In genomic region chr13:36134632-36135031, GRCh38 we compare ENCODE assay signal across 35 cellular contexts. TPM values are rescaled to one million over a fixed set of nuclear protein-coding genes. Genes with fewer than 3 reads are reported as not detected.
"Had no signal": no experiment of that assay in that cellular context is flagged by ENCODE, and none has a peak within 500 bp of the region (broad histone marks: within the 10 kb centered on the region; RNA-seq: fewer than 3 reads in every experiment).

No MANE protein-coding gene starts in this region.

- H3K4me3 Mint-ChIP-seq: activated B cell treated with CpG ODN at 0.5 μM for 24 hours; activated CD8-positive, alpha-beta T cell treated with anti-CD3 and anti-CD28 coated beads for 36 hours; activated naive CD4-positive, alpha-beta T cell treated with anti-CD3 and anti-CD28 coated beads for 36 hours; activated naive CD4-positive, alpha-beta T cell treated with anti-CD3 and anti-CD28 coated beads, Interleukin-2, amount 50 U/mL, for 24 hours; activated naive CD8-positive, alpha-beta T cell treated with anti-CD3 and anti-CD28 coated beads for 36 hours; activated naive CD8-positive, alpha-beta T cell treated with anti-CD3 and anti-CD28 coated beads, Interleukin-2, amount 50 U/mL, for 24 hours; activated T-helper 1 cell treated with anti-CD3 and anti-CD28 coated beads, Interleukin-12 subunit alpha, Interleukin-12 subunit beta, Interleukin-2, Interleukin-4 antibody, amounts not matched to agents 30 ng/mL and 10 ng/mL and 1 ng/mL, durations not matched to agents 14 hours and 24 hours and 36 hours; dendritic cell treated with granulocyte-macrophage colony-stimulating factor and Interleukin-4, amounts not matched to agents 40 ng/mL and 50 ng/mL, for 4 days; endodermal cell; T-helper 17 cell; T-helper 2 cell treated with Interferon-gamma antibody and Interleukin-4, amounts not matched to agents 5 μg/mL and 100 μg/mL, for 36 hours had no signal

- H3K27ac Mint-ChIP-seq: activated B cell treated with CpG ODN at 0.5 μM for 24 hours; activated CD8-positive, alpha-beta T cell treated with anti-CD3 and anti-CD28 coated beads for 36 hours; activated naive CD4-positive, alpha-beta T cell treated with anti-CD3 and anti-CD28 coated beads for 36 hours; activated naive CD4-positive, alpha-beta T cell treated with anti-CD3 and anti-CD28 coated beads, Interleukin-2, amount 50 U/mL, for 24 hours; activated naive CD8-positive, alpha-beta T cell treated with anti-CD3 and anti-CD28 coated beads for 36 hours; activated naive CD8-positive, alpha-beta T cell treated with anti-CD3 and anti-CD28 coated beads, Interleukin-2, amount 50 U/mL, for 24 hours; activated T-helper 1 cell treated with anti-CD3 and anti-CD28 coated beads, Interleukin-12 subunit alpha, Interleukin-12 subunit beta, Interleukin-2, Interleukin-4 antibody, amounts not matched to agents 30 ng/mL and 10 ng/mL and 1 ng/mL, durations not matched to agents 14 hours and 24 hours and 36 hours; activated T-helper 2 cell treated with anti-CD3 and anti-CD28 coated beads, Interferon-gamma antibody, Interleukin-2, Interleukin-4, amounts not matched to agents 10 μg/mL and 5 μg/mL and 100 μg/mL, durations not matched to agents 14 hours and 24 hours and 36 hours; dendritic cell treated with granulocyte-macrophage colony-stimulating factor and Interleukin-4, amounts not matched to agents 40 ng/mL and 50 ng/mL, for 4 days; endodermal cell; T-helper 17 cell; T-helper 2 cell treated with Interferon-gamma antibody and Interleukin-4, amounts not matched to agents 5 μg/mL and 100 μg/mL, for 36 hours had no signal

- H3K36me3 ChIP-seq: adrenal gland, cardiac muscle cell, colonic mucosa, WERI-Rb-1 had no signal

- ATAC-seq: activated CD4-positive, CD25-positive, alpha-beta regulatory T cell treated with anti-CD3 and anti-CD28 coated beads, Interleukin-2, amount 50 U/mL, for 24 hours; activated CD8-positive, alpha-beta T cell treated with anti-CD3 and anti-CD28 coated beads for 36 hours; activated naive CD8-positive, alpha-beta T cell treated with anti-CD3 and anti-CD28 coated beads, Interleukin-2, amount 50 U/mL, for 24 hours; body of pancreas; esophagus mucosa; T-helper 17 cell had no signal

- H3K4me3 ChIP-seq: adrenal gland, body of pancreas, cardiac muscle cell, colonic mucosa, dorsolateral prefrontal cortex had no signal

- DNase-seq: activated B cell treated with CpG ODN at 0.5 μM for 24 hours; activated CD4-positive, alpha-beta T cell treated with anti-CD3 and anti-CD28 coated beads for 48 hours; activated CD4-positive, alpha-beta T cell treated with anti-CD3 and anti-CD28 coated beads, Interleukin-2, amount 50 U/mL, for 1 hour; activated CD4-positive, alpha-beta T cell treated with anti-CD3 and anti-CD28 coated beads, Interleukin-2, amount 50 U/mL, for 48 hours; activated CD8-positive, alpha-beta memory T cell treated with anti-CD3 and anti-CD28 coated beads for 24 hours; activated CD8-positive, alpha-beta T cell treated with anti-CD3 and anti-CD28 coated beads for 36 hours; activated effector memory CD4-positive, alpha-beta T cell treated with anti-CD3 and anti-CD28 coated beads, Interleukin-2, amount 50 U/mL, for 16 hours; activated naive CD4-positive, alpha-beta T cell treated with anti-CD3 and anti-CD28 coated beads for 36 hours; activated naive CD8-positive, alpha-beta T cell treated with anti-CD3 and anti-CD28 coated beads for 36 hours; activated naive CD8-positive, alpha-beta T cell treated with anti-CD3 and anti-CD28 coated beads, Interleukin-2, amount 50 U/mL, for 24 hours; activated T-cell treated with anti-CD3 and anti-CD28 coated beads, Interleukin-2, amount 50 U/mL, for 48 hours; adrenal gland; amygdala; aorta; body of pancreas; central memory CD4-positive, alpha-beta T cell; cerebellar nuclear complex; colonic mucosa; dorsolateral prefrontal cortex; effector memory CD4-positive, alpha-beta T cell; endodermal cell; foreskin fibroblast; head of caudate nucleus; T-helper 1 cell; T-helper 17 cell; T1000; WERI-Rb-1 had no signal

- H3K27me3 ChIP-seq: body of pancreas had no signal

- H3K27ac ChIP-seq: adrenal gland, body of pancreas, cardiac muscle cell, colonic mucosa, WERI-Rb-1 had no signal

- H3K4me1 ChIP-seq: adrenal gland, colonic mucosa had no signal

- H3K9me3 ChIP-seq: adrenal gland, body of pancreas, colonic mucosa had no signal

- H3K9me3 Mint-ChIP-seq: activated naive CD4-positive, alpha-beta T cell treated with anti-CD3 and anti-CD28 coated beads for 36 hours; activated naive CD8-positive, alpha-beta T cell treated with anti-CD3 and anti-CD28 coated beads for 36 hours; activated naive CD8-positive, alpha-beta T cell treated with anti-CD3 and anti-CD28 coated beads, Interleukin-2, amount 50 U/mL, for 24 hours; activated T-helper 1 cell treated with anti-CD3 and anti-CD28 coated beads, Interleukin-12 subunit alpha, Interleukin-12 subunit beta, Interleukin-2, Interleukin-4 antibody, amounts not matched to agents 30 ng/mL and 10 ng/mL and 1 ng/mL, durations not matched to agents 14 hours and 24 hours and 36 hours; activated T-helper 2 cell treated with anti-CD3 and anti-CD28 coated beads, Interferon-gamma antibody, Interleukin-2, Interleukin-4, amounts not matched to agents 10 μg/mL and 5 μg/mL and 100 μg/mL, durations not matched to agents 14 hours and 24 hours and 36 hours; dendritic cell treated with granulocyte-macrophage colony-stimulating factor and Interleukin-4, amounts not matched to agents 40 ng/mL and 50 ng/mL, for 4 days; endodermal cell; T-helper 2 cell treated with Interferon-gamma antibody and Interleukin-4, amounts not matched to agents 5 μg/mL and 100 μg/mL, for 36 hours had no signal

- H3K4me1 Mint-ChIP-seq: activated B cell treated with CpG ODN at 0.5 μM for 24 hours; activated naive CD4-positive, alpha-beta T cell treated with anti-CD3 and anti-CD28 coated beads, Interleukin-2, amount 50 U/mL, for 24 hours; activated naive CD8-positive, alpha-beta T cell treated with anti-CD3 and anti-CD28 coated beads, Interleukin-2, amount 50 U/mL, for 24 hours had no signal

- H3K36me3 Mint-ChIP-seq: activated naive CD4-positive, alpha-beta T cell treated with anti-CD3 and anti-CD28 coated beads, Interleukin-2, amount 50 U/mL, for 24 hours; activated naive CD8-positive, alpha-beta T cell treated with anti-CD3 and anti-CD28 coated beads for 36 hours had no signal

RNA-seq across cellular contexts. Expression of gene DCLK1, which starts 3.5 kb away (rescaled TPM):
- total RNA-seq: activated B cell treated with CpG ODN at 0.5 μM for 24 hours; activated CD8-positive, alpha-beta T cell treated with anti-CD3 and anti-CD28 coated beads for 36 hours; activated naive CD4-positive, alpha-beta T cell treated with anti-CD3 and anti-CD28 coated beads for 36 hours; activated naive CD8-positive, alpha-beta T cell treated with anti-CD3 and anti-CD28 coated beads for 36 hours; activated T-helper 1 cell treated with anti-CD3 and anti-CD28 coated beads, Interleukin-12 subunit alpha, Interleukin-12 subunit beta, Interleukin-2, Interleukin-4 antibody, amounts not matched to agents 30 ng/mL and 10 ng/mL and 1 ng/mL, durations not matched to agents 14 hours and 24 hours and 36 hours; activated T-helper 2 cell treated with anti-CD3 and anti-CD28 coated beads, Interferon-gamma antibody, Interleukin-2, Interleukin-4, amounts not matched to agents 10 μg/mL and 5 μg/mL and 100 μg/mL, durations not matched to agents 14 hours and 24 hours and 36 hours; T-helper 17 cell had no signal
- polyA plus RNA-seq: cardiac muscle cell had no signal
